11 cellular contexts compared by ENCODE assay signal in genomic region chr1:230825804-230826160, GRCh38. TPM values are rescaled to one million over a fixed set of nuclear protein-coding genes. Genes with fewer than 3 reads are reported as not detected.
DNase-seq lines count a peak whose midpoint lies in the region; ATAC-seq and TF ChIP-seq lines count a peak whose summit lies in the region.
"Had no signal": no experiment of that assay in that cellular context is flagged by ENCODE, and none has a peak within 500 bp of the region (broad histone marks: within the 10 kb centered on the region; RNA-seq: fewer than 3 reads in every experiment).

No MANE protein-coding gene starts in this region.

- no peaks in the 10 kb centered on the region for H3K36me3 ChIP-seq in SJCRH30
- H3K36me3 ChIP-seq in left ventricle myocardium inferior: no peaks in the 10 kb centered on the region
- H3K36me3 ChIP-seq in gastrocnemius medialis: no peaks in the 10 kb centered on the region

- in situ Hi-C loops in gastrocnemius medialis (cut with MboI; ENCODE audit: low sequenced_read_pairs in 4 of 4): no loop called here

- TF ChIP-seq POLR2A in gastrocnemius medialis (IDR thresholded peaks at IDR 0.05): no peak

- no peak overlapping the region for H3K27ac Mint-ChIP-seq in CD4-positive, alpha-beta T cell
- H3K27ac Mint-ChIP-seq in stimulated activated naive B cell treated with anti-CD40 and anti-IgM and Interleukin-4, amounts not matched to agents 10 μg/mL and 1 μg/mL and 100 μg/mL, for 72 hours: no peak overlapping the region

- DNase-seq in AG10803 (ENCODE audit: low read depth) (peak; percentile 63), SJCRH30 (peak in 1 of 2 experiments; percentile 45), left ventricle myocardium inferior (no peak), gastrocnemius medialis (peak in 1 of 2 donors; percentile 43), T-helper 1 cell (no peak), NCI-H1694 (lab: John Stamatoyannopoulos, UW) (no peak)
- DNase-seq in CD4-positive, alpha-beta T cell: no peak
- DNase-seq in stimulated activated naive B cell treated with anti-CD40 and anti-IgM and Interleukin-4, amounts not matched to agents 10 μg/mL and 1 μg/mL and 100 μg/mL, for 72 hours: no peak
- DNase-seq: amniotic stem cell, NCI-H1105, NCI-H524 treated with DMSO at 0.1 percent for 48 hours had no signal

- intact Hi-C loops in left ventricle myocardium inferior (cut with micrococcal nuclease) (no loop called here), gastrocnemius medialis (cut with DNase I; ENCODE audit: low total_unique reads) (loop anchor here (1.0 kb wide), 1 partner anchor 37 kb away; no protein-coding TSS in a partner anchor)
- intact Hi-C loops in CD4-positive, alpha-beta T cell (cut with DNase I, micrococcal nuclease): no loop called here

- CTCF ChIA-PET in CD4-positive, alpha-beta T cell (lab: Charles Lee): no interaction called here

- POLR2A ChIA-PET in CD4-positive, alpha-beta T cell (lab: Charles Lee): no interaction called here

- H3K9me3 Mint-ChIP-seq in CD4-positive, alpha-beta T cell: peaks cover 2% of the 10 kb centered on the region
- H3K9me3 Mint-ChIP-seq in stimulated activated naive B cell treated with anti-CD40 and anti-IgM and Interleukin-4, amounts not matched to agents 10 μg/mL and 1 μg/mL and 100 μg/mL, for 72 hours: peaks cover 0 to 3% of the 10 kb centered on the region in 2 donors

- H3K9me3 ChIP-seq in SJCRH30 (replicated peaks): no peaks in the 10 kb centered on the region
- H3K9me3 ChIP-seq in left ventricle myocardium inferior (replicated peaks): no peaks in the 10 kb centered on the region
- no peaks in the 10 kb centered on the region for H3K9me3 ChIP-seq in gastrocnemius medialis
- no peaks in the 10 kb centered on the region for H3K9me3 ChIP-seq in CD4-positive, alpha-beta T cell (ENCODE audit: control insufficient read depth, low read length)

- H3K4me3 ChIP-seq in AG10803 (ENCODE audit: low read length): no peak overlapping the region
- H3K4me3 ChIP-seq in SJCRH30: no peak overlapping the region
- peak overlapping the region; percentile 20 for H3K4me3 ChIP-seq in left ventricle myocardium inferior
- H3K4me3 ChIP-seq in gastrocnemius medialis: peak overlapping the region in 2 of 4 donors; percentile 1 to 36

- H3K4me1 ChIP-seq in SJCRH30 (peaks cover 57% of the 10 kb centered on the region), left ventricle myocardium inferior (peaks cover 78% of the 10 kb centered on the region), gastrocnemius medialis (peaks cover 60 to 66% of the 10 kb centered on the region in 2 donors)

- H3K27ac ChIP-seq in SJCRH30 (peak overlapping the region; percentile 57), left ventricle myocardium inferior (replicated peaks) (peak overlapping the region; percentile 91), gastrocnemius medialis (peak overlapping the region; percentile 91 to 94 (median 93))
- H3K27ac ChIP-seq in CD4-positive, alpha-beta T cell (ENCODE audit: low read depth, low read length): no peak overlapping the region

- peaks cover 8% of the 10 kb centered on the region for H3K27me3 Mint-ChIP-seq in CD4-positive, alpha-beta T cell
- H3K27me3 Mint-ChIP-seq in stimulated activated naive B cell treated with anti-CD40 and anti-IgM and Interleukin-4, amounts not matched to agents 10 μg/mL and 1 μg/mL and 100 μg/mL, for 72 hours: peaks cover 22 to 23% of the 10 kb centered on the region in 2 donors

- no peaks in the 10 kb centered on the region for H3K27me3 ChIP-seq in SJCRH30
- H3K27me3 ChIP-seq in left ventricle myocardium inferior (ENCODE audit: low read depth): no peaks in the 10 kb centered on the region
- no peaks in the 10 kb centered on the region for H3K27me3 ChIP-seq in gastrocnemius medialis
- H3K27me3 ChIP-seq in CD4-positive, alpha-beta T cell (ENCODE audit: control insufficient read depth, insufficient read depth, low read length): no peaks in the 10 kb centered on the region

- H3K4me1 Mint-ChIP-seq in CD4-positive, alpha-beta T cell (ENCODE audit: low read depth): no peaks in the 10 kb centered on the region
- no peaks in the 10 kb centered on the region for H3K4me1 Mint-ChIP-seq in stimulated activated naive B cell treated with anti-CD40 and anti-IgM and Interleukin-4, amounts not matched to agents 10 μg/mL and 1 μg/mL and 100 μg/mL, for 72 hours

- peak in 1 of 2 donors; percentile 5 for ATAC-seq in gastrocnemius medialis
- no peak for ATAC-seq in CD4-positive, alpha-beta T cell (ENCODE audit: poor library complexity)
- no peak for ATAC-seq in stimulated activated naive B cell treated with anti-CD40 and anti-IgM and Interleukin-4, amounts not matched to agents 10 μg/mL and 1 μg/mL and 100 μg/mL, for 72 hours (replicated peaks)

- no peak overlapping the region for H3K4me3 Mint-ChIP-seq in CD4-positive, alpha-beta T cell
- H3K4me3 Mint-ChIP-seq in stimulated activated naive B cell treated with anti-CD40 and anti-IgM and Interleukin-4, amounts not matched to agents 10 μg/mL and 1 μg/mL and 100 μg/mL, for 72 hours: no peak overlapping the region

- TF ChIP-seq CTCF in AG10803 (conservative IDR thresholded peaks at IDR 0.05; ENCODE audit: low read length) (no peak), left ventricle myocardium inferior (IDR thresholded peaks at IDR 0.05; ENCODE audit: borderline replicate concordance) (no peak), gastrocnemius medialis (IDR thresholded peaks at IDR 0.05 in 4 of 5, conservative IDR thresholded peaks at IDR 0.05 in 1 of 5) (no peak)
- no peak for TF ChIP-seq CTCF in CD4-positive, alpha-beta T cell (IDR thresholded peaks at IDR 0.05)

- no peaks in the 10 kb centered on the region for H3K36me3 Mint-ChIP-seq in CD4-positive, alpha-beta T cell (ENCODE audit: low read depth)
- H3K36me3 Mint-ChIP-seq in stimulated activated naive B cell treated with anti-CD40 and anti-IgM and Interleukin-4, amounts not matched to agents 10 μg/mL and 1 μg/mL and 100 μg/mL, for 72 hours: no peaks in the 10 kb centered on the region

RNA-seq across cellular contexts. Expression of gene C1orf198, which starts 42.5 kb away (rescaled TPM):
- 50.6 and 53.9 TPM in 2 replicates for total RNA-seq in SJCRH30 (2014; rRNA removed; shearing (Covaris generic))
- total RNA-seq in left ventricle myocardium inferior (32.7 TPM), gastrocnemius medialis (100 to 1,000 TPM; 281 to 590 (median 339) TPM)
- 1 to 10 TPM; 2.2 TPM for total RNA-seq in CD4-positive, alpha-beta T cell

Comparison
In these comparisons a context has a peak if more than half of its experiments do, and no peak if none do; other contexts are left out.
1. RNA of gene C1orf198, which starts 42.5 kb away (total RNA-seq): 281 to 590 TPM in gastrocnemius medialis, 50.6 to 53.9 TPM in SJCRH30 and 32.7 TPM in left ventricle myocardium inferior (single experiment); 2.2 TPM in CD4-positive, alpha-beta T cell; every median in the first group is over 10 times any median in the second.